ENCODE assay signal across 16 cellular contexts in the genomic region with DNA sequence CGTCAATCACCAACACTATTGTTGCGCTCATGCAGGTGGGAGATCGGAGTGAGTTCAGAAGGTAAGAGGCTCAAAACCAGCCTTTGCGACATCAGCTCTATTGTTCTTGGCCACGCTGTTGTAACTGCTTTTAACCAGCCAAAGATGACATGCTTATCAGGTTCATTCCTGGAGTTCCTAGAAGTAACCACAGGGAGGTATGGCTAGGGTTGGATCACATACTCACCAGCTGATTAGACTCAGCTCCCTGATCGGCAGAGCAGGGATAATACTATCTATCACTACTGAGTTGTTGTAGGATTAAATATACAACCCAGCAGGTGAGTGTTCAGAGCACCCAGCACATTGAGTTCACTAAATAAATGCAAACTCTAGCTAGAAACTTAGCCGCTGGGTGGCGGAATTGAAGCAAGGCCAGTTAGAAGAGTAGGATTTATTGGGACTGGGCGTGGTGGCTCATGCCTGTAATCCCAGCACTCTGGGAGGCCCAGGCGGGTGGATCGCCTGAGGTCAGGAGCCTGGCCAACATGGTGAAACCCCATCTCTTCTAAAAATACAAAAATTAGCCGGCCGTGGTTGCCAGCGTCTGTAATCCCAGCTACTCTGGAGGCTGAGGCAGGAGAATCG. TPM values are rescaled to one million over a fixed set of nuclear protein-coding genes. Genes with fewer than 3 reads are reported as not detected.
DNase-seq lines count a peak whose midpoint lies in the region; ATAC-seq and TF ChIP-seq lines count a peak whose summit lies in the region.
"Had no signal": no experiment of that assay in that cellular context is flagged by ENCODE, and none has a peak within 500 bp of the region (broad histone marks: within the 10 kb centered on the region; RNA-seq: fewer than 3 reads in every experiment).

No MANE protein-coding gene starts in this region.

- H3K4me3 ChIP-seq in OCI-LY3 (ENCODE audit: low read length) (no peak overlapping the region), fibroblast of pulmonary artery (replicated peaks; ENCODE audit: low read depth, low read length) (no peak overlapping the region), A673 (ENCODE audit: low read depth, low read length, poor library complexity, severe bottlenecking) (no peak overlapping the region)
- H3K4me3 ChIP-seq: BLaER1 treated with 17β-estradiol and CSF1 and Interleukin-3, amounts not matched to agents 10 nM and 100 nM; upper lobe of left lung had no signal

- peak; percentile 43 for DNase-seq in HEK293T (ENCODE audit: extremely low spot score)
- peak; percentile 44 for DNase-seq in fibroblast of pulmonary artery (ENCODE audit: low read depth)
- peak; percentile 18 for DNase-seq in non-pigmented ciliary epithelial cell (ENCODE audit: low read depth)
- no peak for DNase-seq in A673 (ENCODE audit: low spot score)
- no peak for DNase-seq in DMS153 treated with DMSO at 0.1 percent for 48 hours (lab: John Stamatoyannopoulos, UW; ENCODE audit: unreplicated experiment)
- DNase-seq: DMS79 treated with DMSO at 0.1 percent for 48 hours; effector CD8-positive, alpha-beta T cell; naive thymus-derived CD4-positive, alpha-beta T cell; SHP77; stimulated activated naive CD4-positive, alpha-beta T cell treated with Interleukin-2 at 50 U/mL for 16 hours; T-helper 2 cell; upper lobe of left lung had no signal

- no peaks in the 10 kb centered on the region for H3K79me2 ChIP-seq in OCI-LY3 (ENCODE audit: low read length)

- no peak overlapping the region for H3K4me2 ChIP-seq in OCI-LY3 (ENCODE audit: low read length)
- H3K4me2 ChIP-seq: BLaER1 treated with 17β-estradiol and CSF1 and Interleukin-3, amounts not matched to agents 10 nM and 100 nM had no signal

- H3K4me1 ChIP-seq in OCI-LY3 (ENCODE audit: low read length) (no peaks in the 10 kb centered on the region), A673 (ENCODE audit: insufficient read depth, low read length, poor library complexity, severe bottlenecking) (no peaks in the 10 kb centered on the region)

- peaks cover 3% of the 10 kb centered on the region; the same call in 1 of the 2 replicates for H3K27me3 ChIP-seq in OCI-LY3 (ENCODE audit: low read depth, low read length)
- H3K27me3 ChIP-seq in A673 (replicated peaks; ENCODE audit: insufficient read depth, low read depth, low read length, poor library complexity) = no peaks in the 10 kb centered on the region
- H3K27me3 ChIP-seq: BLaER1 treated with 17β-estradiol and CSF1 and Interleukin-3, amounts not matched to agents 10 nM and 100 nM; upper lobe of left lung had no signal

- no TSS peak for BruUV-seq in A673 (replicated peaks; lab: Mats Ljungman, UMichigan)

- POLR2A ChIA-PET in HEK293T (lab: Yijun Ruan, JAX) (no interaction called here), A673 (lab: Charles Lee; ENCODE audit: low non-redundant PET) (interaction anchor here (0.6 kb wide), 1 partner anchor 16 kb away, joined by 7 read pairs; no protein-coding TSS in a partner anchor)

- H3K9me3 ChIP-seq in OCI-LY3 (ENCODE audit: insufficient read depth, low read length) (no peaks in the 10 kb centered on the region), A673 (ENCODE audit: low read depth, low read length, poor library complexity, severe bottlenecking) (no peaks in the 10 kb centered on the region)
- H3K9me3 ChIP-seq: upper lobe of left lung had no signal

- H3K27ac ChIP-seq in OCI-LY3 (ENCODE audit: low read length) (no peak overlapping the region), A673 (ENCODE audit: low read depth, low read length, poor library complexity, severe bottlenecking) (no peak overlapping the region)
- H3K27ac ChIP-seq: BLaER1 treated with 17β-estradiol and CSF1 and Interleukin-3, amounts not matched to agents 10 nM and 100 nM had no signal

- ATAC-seq in HG03469 (IDR thresholded peaks at IDR 0.05; ENCODE audit: unreplicated experiment) = no peak
- ATAC-seq in HG02610 (IDR thresholded peaks at IDR 0.05; ENCODE audit: unreplicated experiment) = no peak
- ATAC-seq: naive thymus-derived CD4-positive, alpha-beta T cell had no signal

- CTCF ChIA-PET in HEK293T (lab: Yijun Ruan, JAX) (interaction anchor here (0.6 to 1.7 kb wide), 4 partner anchors 15 to 419 kb away, joined by 3 to 7 read pairs (median 4); no protein-coding TSS in a partner anchor), A673 (lab: Charles Lee) (no interaction called here)

- TF ChIP-seq CTCF in OCI-LY3 (IDR thresholded peaks at IDR 0.05; ENCODE audit: low read depth, low read length) = peak; percentile 31
- no peak for TF ChIP-seq CTCF in fibroblast of pulmonary artery (IDR thresholded peaks at IDR 0.05; ENCODE audit: low read length, missing control alignments)
- TF ChIP-seq CTCF in A673 (conservative IDR thresholded peaks at IDR 0.05; ENCODE audit: low read depth, low read length) = no peak

- H2AFZ ChIP-seq in OCI-LY3 (ENCODE audit: low read depth, low read length) = no peak overlapping the region

- H3K9ac ChIP-seq in OCI-LY3 (ENCODE audit: low read length) = no peak overlapping the region
- H3K9ac ChIP-seq: BLaER1 treated with 17β-estradiol and CSF1 and Interleukin-3, amounts not matched to agents 10 nM and 100 nM had no signal

- H4K20me1 ChIP-seq in OCI-LY3 (ENCODE audit: insufficient read depth, low read length) = no peaks in the 10 kb centered on the region
- H4K20me1 ChIP-seq: BLaER1 treated with 17β-estradiol and CSF1 and Interleukin-3, amounts not matched to agents 10 nM and 100 nM had no signal

- intact Hi-C loops in A673 (cut with micrococcal nuclease; ENCODE audit: unreplicated experiment) = no loop called here

- H3K36me3 ChIP-seq in OCI-LY3 (replicated peaks; ENCODE audit: low read depth, low read length) = no peaks in the 10 kb centered on the region
- no peaks in the 10 kb centered on the region for H3K36me3 ChIP-seq in A673 (ENCODE audit: insufficient read depth, low read length, poor library complexity, severe bottlenecking)
- H3K36me3 ChIP-seq: BLaER1 treated with 17β-estradiol and CSF1 and Interleukin-3, amounts not matched to agents 10 nM and 100 nM had no signal

TF ChIP-seq in HEK293T, 16 proteins besides CTCF, POLR2A, EP300 and RAD21:
- no peak for TF ChIP-seq HDGF (IDR thresholded peaks at IDR 0.05; ENCODE audit: borderline replicate concordance)
- TF ChIP-seq SUZ12 (IDR thresholded peaks at IDR 0.05) = no peak
- TF ChIP-seq FOXM1 (IDR thresholded peaks at IDR 0.05; ENCODE audit: borderline replicate concordance) = no peak
- no peak for TF ChIP-seq FOXK2 (IDR thresholded peaks at IDR 0.05)
- no peak for TF ChIP-seq L3MBTL2 (conservative IDR thresholded peaks at IDR 0.05)
- TF ChIP-seq TARDBP (IDR thresholded peaks at IDR 0.05) = no peak
- no peak for TF ChIP-seq ZNF384 (IDR thresholded peaks at IDR 0.05)
- no peak for TF ChIP-seq ARNT (IDR thresholded peaks at IDR 0.05)
- TF ChIP-seq CTBP1 (IDR thresholded peaks at IDR 0.05; ENCODE audit: borderline replicate concordance) = no peak
- TF ChIP-seq SP1 (IDR thresholded peaks at IDR 0.05) = no peak
- no peak for TF ChIP-seq LEF1 (IDR thresholded peaks at IDR 0.05; ENCODE audit: borderline replicate concordance)
- no peak for TF ChIP-seq BHLHE40 (IDR thresholded peaks at IDR 0.05; ENCODE audit: borderline replicate concordance)
- TF ChIP-seq FOXA1 (IDR thresholded peaks at IDR 0.05) = no peak
- TF ChIP-seq ELF4 (IDR thresholded peaks at IDR 0.05) = no peak
- no peak for TF ChIP-seq PKNOX1 (IDR thresholded peaks at IDR 0.05)
- no peak for TF ChIP-seq NFRKB (IDR thresholded peaks at IDR 0.05)

RNA-seq across cellular contexts. Expression of gene SLC34A2, which starts 12.4 kb away (rescaled TPM):
- 0.06 and 0.24 TPM in 2 replicates for total RNA-seq in A673 (2021)
- total RNA-seq: naive thymus-derived CD4-positive, alpha-beta T cell had no signal

Comparison
In these comparisons a context has a peak if more than half of its experiments do, and no peak if none do; other contexts are left out.
1. DNase-seq: peak in HEK293T (single experiment), fibroblast of pulmonary artery (single experiment) and non-pigmented ciliary epithelial cell (single experiment); none in A673 (single experiment) and DMS153 treated with DMSO at 0.1 percent for 48 hours (single experiment).